15 cellular contexts compared by ENCODE assay signal in genomic region chr15:40437754-40438687, GRCh38. TPM values are rescaled to one million over a fixed set of nuclear protein-coding genes. Genes with fewer than 3 reads are reported as not detected.
DNase-seq lines count a peak whose midpoint lies in the region; ATAC-seq and TF ChIP-seq lines count a peak whose summit lies in the region.
"Had no signal": no experiment of that assay in that cellular context is flagged by ENCODE, and none has a peak within 500 bp of the region (broad histone marks: within the 10 kb centered on the region; RNA-seq: fewer than 3 reads in every experiment).

No MANE protein-coding gene starts in this region.

- peaks cover 38% of the 10 kb centered on the region for H3K4me1 Mint-ChIP-seq in CD8-positive, alpha-beta T cell (ENCODE audit: low read depth)
- H3K4me1 Mint-ChIP-seq in IgD-negative memory B cell (peaks cover 21 to 26% (median 25%) of the 10 kb centered on the region in 3 donors), endodermal cell (peaks cover 40% of the 10 kb centered on the region), nephron (peaks cover 40% of the 10 kb centered on the region)

- H3K4me3 Mint-ChIP-seq in CD8-positive, alpha-beta T cell = peak overlapping the region; percentile 8
- H3K4me3 Mint-ChIP-seq in IgD-negative memory B cell (peak overlapping the region; percentile 5 to 85 (median 36)), endodermal cell (peak overlapping the region; percentile 85), nephron (peak overlapping the region; percentile 89 to 99 (median 94))
- H3K4me3 Mint-ChIP-seq: activated CD4-positive, alpha-beta T cell treated with anti-CD3 and anti-CD28 coated beads, Interleukin-2, amount 10 ng/mL, durations not matched to agents 7 days and 5 days; HFFc6 had no signal

- H3K36me3 ChIP-seq in CD8-positive, alpha-beta T cell (ENCODE audit: insufficient read depth, low read length) = no peaks in the 10 kb centered on the region
- no peaks in the 10 kb centered on the region for H3K36me3 ChIP-seq in endodermal cell (ENCODE audit: control insufficient read depth, insufficient read depth, low read length)

- no peak for ATAC-seq in CD8-positive, alpha-beta T cell
- ATAC-seq in GM19328 (IDR thresholded peaks at IDR 0.05; ENCODE audit: unreplicated experiment) = no peak
- no peak for ATAC-seq in HG03025 (IDR thresholded peaks at IDR 0.05; ENCODE audit: low FRiP score, unreplicated experiment)

- POLR2A ChIA-PET in CD8-positive, alpha-beta T cell (lab: Charles Lee) = interaction anchor here (1.1 kb wide), 1 partner anchor 15 kb away, joined by 3 read pairs; no protein-coding TSS in a partner anchor

- H3K27me3 Mint-ChIP-seq in CD8-positive, alpha-beta T cell (ENCODE audit: low read depth) = peaks cover 12% of the 10 kb centered on the region
- H3K27me3 Mint-ChIP-seq in IgD-negative memory B cell (peaks cover 34% of the 10 kb centered on the region), endodermal cell (ENCODE audit: insufficient read depth) (peaks cover 44% of the 10 kb centered on the region), nephron (ENCODE audit: low read depth) (peaks cover 65% of the 10 kb centered on the region)

- peaks cover 42% of the 10 kb centered on the region for H3K4me1 ChIP-seq in CD8-positive, alpha-beta T cell (ENCODE audit: insufficient read depth, low read length)
- peaks cover 10% of the 10 kb centered on the region for H3K4me1 ChIP-seq in endodermal cell (ENCODE audit: control insufficient read depth, insufficient read depth, low read length)

- H3K9me3 Mint-ChIP-seq in CD8-positive, alpha-beta T cell = no peaks in the 10 kb centered on the region
- H3K9me3 Mint-ChIP-seq in IgD-negative memory B cell = no peaks in the 10 kb centered on the region
- no peaks in the 10 kb centered on the region for H3K9me3 Mint-ChIP-seq in endodermal cell
- H3K9me3 Mint-ChIP-seq in nephron = no peaks in the 10 kb centered on the region
- H3K9me3 Mint-ChIP-seq: activated CD4-positive, alpha-beta T cell treated with anti-CD3 and anti-CD28 coated beads, Interleukin-2, amount 10 ng/mL, durations not matched to agents 7 days and 5 days; HFFc6; T-helper 1 cell treated with Interleukin-12 subunit alpha and Interleukin-12 subunit beta and Interleukin-4 antibody, amounts not matched to agents 30 μg/mL and 1 μg/mL, for 36 hours had no signal

- 39 to 53% methylated on average over 8 to 21 of the region's 21 CpGs for WGBS in endodermal cell (ENCODE audit: insufficient coverage in 1 of 2, insufficient read length in 1 of 2), 2 experiments

- no peak for DNase-seq in CD8-positive, alpha-beta T cell
- DNase-seq in endodermal cell = peak; percentile 72
- DNase-seq in foreskin fibroblast = no peak
- no peak for DNase-seq in dorsolateral prefrontal cortex
- DNase-seq: activated CD4-positive, alpha-beta T cell treated with anti-CD3 and anti-CD28 coated beads, Interleukin-2, amount 10 ng/mL, durations not matched to agents 7 days and 5 days; DMS79 treated with DMSO at 0.1 percent for 48 hours; HFFc6; midbrain; NCI-H2029 treated with DMSO at 0.1 percent for 48 hours had no signal

- no peaks in the 10 kb centered on the region for H3K36me3 Mint-ChIP-seq in CD8-positive, alpha-beta T cell
- H3K36me3 Mint-ChIP-seq in IgD-negative memory B cell (peaks cover 4% of the 10 kb centered on the region), endodermal cell (ENCODE audit: low read depth) (no peaks in the 10 kb centered on the region), nephron (ENCODE audit: low read depth) (no peaks in the 10 kb centered on the region)

- no peak overlapping the region for H3K9ac ChIP-seq in endodermal cell (ENCODE audit: extremely low read depth, low read length, poor library complexity, severe bottlenecking)

- no peak overlapping the region for H3K27ac ChIP-seq in CD8-positive, alpha-beta T cell (ENCODE audit: low read depth, low read length)
- H3K27ac ChIP-seq in endodermal cell (ENCODE audit: low read depth, low read length) (no peak overlapping the region), dorsolateral prefrontal cortex (no peak overlapping the region)
- H3K27ac ChIP-seq: HL-60 had no signal

- TF ChIP-seq CTCF in CD8-positive, alpha-beta T cell (IDR thresholded peaks at IDR 0.05) = no peak
- TF ChIP-seq CTCF in endodermal cell (conservative IDR thresholded peaks at IDR 0.05) (no peak), nephron (IDR thresholded peaks at IDR 0.05; ENCODE audit: unreplicated experiment in 3 of 3) (no peak), foreskin fibroblast (IDR thresholded peaks at IDR 0.05; ENCODE audit: low read depth, low read length) (no peak), dorsolateral prefrontal cortex (IDR thresholded peaks at IDR 0.05 in 54 of 56, conservative IDR thresholded peaks at IDR 0.05 in 2 of 56; ENCODE audit: low read depth in 1 of 56, partially characterized antibody in 56 of 56) (no peak)

- intact Hi-C loops in CD8-positive, alpha-beta T cell (cut with DNase I, micrococcal nuclease) = loop anchor here in 1 of 2 experiments (10.0 kb wide), 2 partner anchors 403 to 653 kb away; partner anchors contain the start of genes FSIP1 and SRP14
- intact Hi-C loops in dorsolateral prefrontal cortex (cut with DNase I) = loop anchor here in 1 of 2 donors (10.0 kb wide), 1 partner anchor 393 kb away; no protein-coding TSS in a partner anchor

- CTCF ChIA-PET in CD8-positive, alpha-beta T cell (lab: Charles Lee) = no interaction called here

- H3K9me3 ChIP-seq in CD8-positive, alpha-beta T cell (ENCODE audit: low read length) = no peaks in the 10 kb centered on the region
- no peaks in the 10 kb centered on the region for H3K9me3 ChIP-seq in endodermal cell (ENCODE audit: control insufficient read depth, low read length)

- H3K27me3 ChIP-seq in CD8-positive, alpha-beta T cell (ENCODE audit: insufficient read depth, low read length) = peaks cover 13% of the 10 kb centered on the region
- H3K27me3 ChIP-seq in endodermal cell (ENCODE audit: control insufficient read depth, insufficient read depth, low read length, poor library complexity, severe bottlenecking) = peaks cover 55% of the 10 kb centered on the region
- peaks cover 0 to 12% (median 0%) of the 10 kb centered on the region in 45 donors for H3K27me3 ChIP-seq in dorsolateral prefrontal cortex

- H3K27ac Mint-ChIP-seq in CD8-positive, alpha-beta T cell = no peak overlapping the region
- H3K27ac Mint-ChIP-seq in IgD-negative memory B cell = peak overlapping the region in 1 of 3 donors; percentile 77
- peak overlapping the region; percentile 17 for H3K27ac Mint-ChIP-seq in endodermal cell
- H3K27ac Mint-ChIP-seq in nephron = peak overlapping the region in 2 of 3 experiments; percentile 15 to 76
- H3K27ac Mint-ChIP-seq: activated CD4-positive, alpha-beta T cell treated with anti-CD3 and anti-CD28 coated beads, Interleukin-2, amount 10 ng/mL, durations not matched to agents 7 days and 5 days; HFFc6; T-helper 1 cell treated with Interleukin-12 subunit alpha and Interleukin-12 subunit beta and Interleukin-4 antibody, amounts not matched to agents 30 μg/mL and 1 μg/mL, for 36 hours had no signal

- no peak overlapping the region for H3K4me3 ChIP-seq in CD8-positive, alpha-beta T cell (ENCODE audit: low read depth, low read length)
- H3K4me3 ChIP-seq in endodermal cell (ENCODE audit: low read length) (peak overlapping the region; percentile 82), foreskin fibroblast (ENCODE audit: low read depth in 1 of 2, low read length in 2 of 2) (no peak overlapping the region), dorsolateral prefrontal cortex (peak overlapping the region in 2 of 59 donors; percentile 56 to 62)

RNA-seq across cellular contexts. Expression of gene BAHD1, which starts 2.7 kb away (rescaled TPM):
- 10 to 100 TPM; 22.2 to 23.7 TPM for total RNA-seq in CD8-positive, alpha-beta T cell
- 2.3 TPM for polyA plus RNA-seq in IgD-negative memory B cell
- total RNA-seq in endodermal cell = 10 to 100 TPM; 23.5 to 30.1 TPM
- polyA plus RNA-seq in endodermal cell (2013, experiment 1 of 2) = 20.3 TPM
- 20.1 TPM for polyA plus RNA-seq in endodermal cell (2013, experiment 2 of 2)
- 10 to 100 TPM; 16.2 to 33.8 (median 21.3) TPM for total RNA-seq in dorsolateral prefrontal cortex

RNA-seq across cellular contexts. Expression of gene IVD, which starts 32.4 kb away (rescaled TPM):
- total RNA-seq in CD8-positive, alpha-beta T cell = 10 to 100 TPM; 46.6 to 54.9 TPM
- polyA plus RNA-seq in IgD-negative memory B cell = 55.5 TPM
- total RNA-seq in endodermal cell = 10 to 100 TPM; 90.6 to 98.7 TPM
- 63.5 TPM for polyA plus RNA-seq in endodermal cell (2013, experiment 1 of 2)
- polyA plus RNA-seq in endodermal cell (2013, experiment 2 of 2) = 51.7 TPM
- total RNA-seq in dorsolateral prefrontal cortex = 100 to 1,000 TPM in 22 of 120 experiments, 10 to 100 TPM in 98; 64.9 to 126 (median 91.0) TPM

RNA-seq across cellular contexts. Expression of gene CHST14, which starts 32.8 kb away (rescaled TPM):
- total RNA-seq in CD8-positive, alpha-beta T cell = 1 to 10 TPM; 3.7 to 4.1 TPM
- 1.8 TPM for polyA plus RNA-seq in IgD-negative memory B cell
- total RNA-seq in endodermal cell = 10 to 100 TPM; 33.7 to 43.0 TPM
- polyA plus RNA-seq in endodermal cell (2013, experiment 1 of 2) = 28.5 TPM
- polyA plus RNA-seq in endodermal cell (2013, experiment 2 of 2) = 27.1 TPM
- 1 to 10 TPM; 2.2 to 8.4 (median 3.9) TPM for total RNA-seq in dorsolateral prefrontal cortex

RNA-seq across cellular contexts. Expression of gene KNSTRN, which starts 55.5 kb away (rescaled TPM):
- total RNA-seq in CD8-positive, alpha-beta T cell = 1 to 10 TPM; 3.8 to 5.4 TPM
- 4.6 TPM for polyA plus RNA-seq in IgD-negative memory B cell
- 10 to 100 TPM; 57.6 to 92.4 TPM for total RNA-seq in endodermal cell
- 80.7 TPM for polyA plus RNA-seq in endodermal cell (2013, experiment 1 of 2)
- 81.0 TPM for polyA plus RNA-seq in endodermal cell (2013, experiment 2 of 2)
- total RNA-seq in dorsolateral prefrontal cortex = 10 to 100 TPM; 11.7 to 44.5 (median 19.1) TPM

Comparison
In these comparisons a context has a peak if more than half of its experiments do, and no peak if none do; other contexts are left out.
1. H3K4me3 Mint-ChIP-seq: peak in every context shown above with its lines; median percentile 94 in nephron; 85 in endodermal cell; 36 in IgD-negative memory B cell; 8 in CD8-positive, alpha-beta T cell.